In the genomic region with DNA sequence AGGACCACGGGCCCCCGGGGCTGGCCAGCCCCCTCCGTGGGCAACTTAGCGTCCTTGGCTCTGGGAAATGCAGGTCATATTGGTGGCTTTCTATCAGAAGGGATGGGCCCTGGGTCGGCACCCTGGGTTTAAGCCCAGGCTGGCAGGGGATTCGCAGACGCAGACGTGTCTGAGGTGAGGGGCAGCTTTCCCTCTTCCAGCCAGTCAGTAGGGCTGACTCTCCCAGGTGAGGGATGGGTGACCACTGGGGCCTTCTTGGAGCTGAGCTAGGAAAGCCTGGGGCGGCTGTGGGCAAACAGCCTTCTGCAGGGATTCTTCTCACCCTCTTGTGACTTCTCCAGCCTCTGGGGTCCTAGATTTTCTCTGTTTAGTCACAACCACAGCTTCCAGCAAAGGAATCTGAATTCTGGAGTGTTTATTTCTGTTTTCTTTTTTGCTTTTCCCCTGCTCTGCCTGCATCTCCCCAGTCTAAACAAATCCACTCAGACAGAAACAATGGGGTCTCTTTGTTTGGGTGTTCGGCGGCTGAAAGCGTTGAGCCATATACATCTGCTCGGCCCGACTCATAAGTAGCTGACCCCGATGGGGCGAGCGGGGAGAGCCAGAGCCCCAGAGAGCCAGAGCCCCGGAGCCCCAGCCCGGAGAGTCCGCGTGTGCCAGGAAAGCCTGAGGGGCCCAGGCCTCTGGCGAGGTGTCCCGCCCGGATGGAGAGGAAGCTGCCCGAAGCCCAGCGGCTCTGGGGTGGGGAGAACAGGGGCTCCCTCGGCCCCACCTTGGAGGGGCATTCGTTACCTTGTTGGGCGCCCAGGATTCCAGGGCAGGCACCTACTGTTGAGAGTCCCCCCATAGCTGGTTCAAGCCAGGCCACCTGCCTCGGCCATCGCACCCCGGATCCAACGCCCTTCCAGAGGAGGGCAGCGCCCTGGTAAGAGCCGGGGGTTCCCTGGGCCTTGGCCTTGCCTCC, we compare ENCODE assay signal across 14 cellular contexts. TPM values are rescaled to one million over a fixed set of nuclear protein-coding genes. Genes with fewer than 3 reads are reported as not detected.
DNase-seq lines count a peak whose midpoint lies in the region; ATAC-seq and TF ChIP-seq lines count a peak whose summit lies in the region.
"Had no signal": no experiment of that assay in that cellular context is flagged by ENCODE, and none has a peak within 500 bp of the region (broad histone marks: within the 10 kb centered on the region; RNA-seq: fewer than 3 reads in every experiment).

No MANE protein-coding gene starts in this region.

- no peak overlapping the region for H3K27ac ChIP-seq in SK-N-SH (ENCODE audit: low read depth in 2 of 2, low read length in 1 of 2)
- no peak overlapping the region for H3K27ac ChIP-seq in spleen
- H3K27ac ChIP-seq: gastrocnemius medialis had no signal

- DNase-seq in SK-N-SH (peak; percentile 49), LNCaP clone FGC (ENCODE audit: low read depth) (no peak), epithelial cell of proximal tubule (ENCODE audit: low read depth) (no peak), spleen (peak; percentile 65)
- DNase-seq: caudate nucleus, gastrocnemius medialis, NCI-H2171 had no signal

- peaks cover 20% of the 10 kb centered on the region for H4K20me1 ChIP-seq in SK-N-SH (ENCODE audit: insufficient read depth)

- ATAC-seq in SK-N-SH treated with all-trans-retinoic acid at 6 μM for 48 hours, result no peak
- ATAC-seq in GM18858 (IDR thresholded peaks at IDR 0.05; ENCODE audit: unreplicated experiment), result no peak
- no peak for ATAC-seq in GM21737 (IDR thresholded peaks at IDR 0.05; ENCODE audit: unreplicated experiment)
- no peak for ATAC-seq in GM21825 (IDR thresholded peaks at IDR 0.05; ENCODE audit: unreplicated experiment)
- ATAC-seq: gastrocnemius medialis had no signal

- intact Hi-C loops in spleen (cut with DNase I; ENCODE audit: low total_unique reads), result no loop called here

- POLR2A ChIA-PET in SK-N-SH (lab: Yijun Ruan, JAX), result no interaction called here

- CTCF ChIA-PET in SK-N-SH (lab: Yijun Ruan, JAX), result interaction anchor here (0.8 to 1.7 kb wide), 4 partner anchors 11 to 59 kb away, joined by 3 to 7 read pairs (median 4); partner anchors contain the start of gene NOM1

- H3K9me2 ChIP-seq in SK-N-SH, result no peaks in the 10 kb centered on the region

- no peak for TF ChIP-seq RAD21 in SK-N-SH (IDR thresholded peaks at IDR 0.05; ENCODE audit: low read length)

- no peaks in the 10 kb centered on the region for H3K79me2 ChIP-seq in SK-N-SH (ENCODE audit: insufficient read depth)

- peaks cover 3% of the 10 kb centered on the region for H3F3A ChIP-seq in SK-N-SH (replicated peaks; ENCODE audit: insufficient read depth)

- no peak overlapping the region for H2AFZ ChIP-seq in SK-N-SH (ENCODE audit: low read depth)

- no peak for TF ChIP-seq POLR2A in spleen (IDR thresholded peaks at IDR 0.05)

- H3K27me3 ChIP-seq in SK-N-SH (ENCODE audit: insufficient read depth) (peaks cover 96% of the 10 kb centered on the region), spleen (replicated peaks in 1 of 7) (peaks cover 16 to 98% (median 94%) of the 10 kb centered on the region in 7 donors)

- TF ChIP-seq CTCF in SK-N-SH (IDR thresholded peaks at IDR 0.05), result no peak
- no peak for TF ChIP-seq CTCF in LNCaP clone FGC (IDR thresholded peaks at IDR 0.05; ENCODE audit: control insufficient read depth, extremely low read depth, insufficient read depth)
- no peak for TF ChIP-seq CTCF in epithelial cell of proximal tubule (conservative IDR thresholded peaks at IDR 0.05; ENCODE audit: low read depth, low read length)
- TF ChIP-seq CTCF in spleen (IDR thresholded peaks at IDR 0.05 in 8 of 11, conservative IDR thresholded peaks at IDR 0.05 in 3 of 11), result no peak

- H3K4me1 ChIP-seq in SK-N-SH (ENCODE audit: control insufficient read depth in 1 of 2, insufficient read depth in 2 of 2, low read depth in 1 of 2, low read length in 1 of 2) (peaks cover 5 to 9% of the 10 kb centered on the region in 2 experiments; a peak in 3 of 4 replicates), spleen (peaks cover 11 to 75% (median 55%) of the 10 kb centered on the region in 6 donors)

- WGBS in SK-N-SH (ENCODE audit: low lambda C conversion rate), result 35% methylated on average over 27 of the region's 35 CpGs
- 4 to 10% (median 8%) methylated on average over 17 to 35 of the region's 35 CpGs for WGBS in spleen, 5 donors

- no peak overlapping the region for H3K4me3 ChIP-seq in SK-N-SH (ENCODE audit: low read depth in 2 of 2, low read length in 1 of 2)
- peak overlapping the region; percentile 77 for H3K4me3 ChIP-seq in LNCaP clone FGC (ENCODE audit: low read depth, low read length)
- H3K4me3 ChIP-seq in epithelial cell of proximal tubule (ENCODE audit: low read depth, low read length), result peak overlapping the region; percentile 52
- H3K4me3 ChIP-seq in spleen, result peak overlapping the region in 3 of 8 donors; percentile 21 to 79 (median 25)

- H3K4me2 ChIP-seq in SK-N-SH, result no peak overlapping the region

- H3K9ac ChIP-seq in SK-N-SH, result no peak overlapping the region

- H3K36me3 ChIP-seq in SK-N-SH (replicated peaks in 1 of 2; ENCODE audit: control insufficient read depth in 1 of 2, insufficient read depth in 2 of 2, low read length in 1 of 2), result no peaks in the 10 kb centered on the region
- H3K36me3 ChIP-seq in spleen, result no peaks in the 10 kb centered on the region
- H3K36me3 ChIP-seq: gastrocnemius medialis had no signal

- H3K9me3 ChIP-seq in SK-N-SH (no peaks in the 10 kb centered on the region), spleen (no peaks in the 10 kb centered on the region)
- H3K9me3 ChIP-seq: gastrocnemius medialis had no signal

- TF ChIP-seq EP300 in SK-N-SH (IDR thresholded peaks at IDR 0.05; ENCODE audit: borderline replicate concordance in 1 of 2, low read depth in 1 of 2, low read length in 1 of 2), result no peak

TF ChIP-seq in SK-N-SH, 30 proteins besides CTCF, POLR2A, EP300 and RAD21 (continues in another document):
- TF ChIP-seq TAF1 (IDR thresholded peaks at IDR 0.05; ENCODE audit: borderline replicate concordance, low read depth, low read length) (no peak), CHD2 (IDR thresholded peaks at IDR 0.05; ENCODE audit: low read length, partially characterized antibody) (no peak), RCOR1 (IDR thresholded peaks at IDR 0.05; ENCODE audit: low read length) (no peak), GATA2 (CRISPR knock-in tag; IDR thresholded peaks at IDR 0.05) (no peak)
- TF ChIP-seq, protein P1, sequence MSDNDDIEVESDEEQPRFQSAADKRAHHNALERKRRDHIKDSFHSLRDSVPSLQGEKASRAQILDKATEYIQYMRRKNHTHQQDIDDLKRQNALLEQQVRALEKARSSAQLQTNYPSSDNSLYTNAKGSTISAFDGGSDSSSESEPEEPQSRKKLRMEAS (IDR thresholded peaks at IDR 0.05; ENCODE audit: low read depth), result no peak
- TF ChIP-seq, protein P2, sequence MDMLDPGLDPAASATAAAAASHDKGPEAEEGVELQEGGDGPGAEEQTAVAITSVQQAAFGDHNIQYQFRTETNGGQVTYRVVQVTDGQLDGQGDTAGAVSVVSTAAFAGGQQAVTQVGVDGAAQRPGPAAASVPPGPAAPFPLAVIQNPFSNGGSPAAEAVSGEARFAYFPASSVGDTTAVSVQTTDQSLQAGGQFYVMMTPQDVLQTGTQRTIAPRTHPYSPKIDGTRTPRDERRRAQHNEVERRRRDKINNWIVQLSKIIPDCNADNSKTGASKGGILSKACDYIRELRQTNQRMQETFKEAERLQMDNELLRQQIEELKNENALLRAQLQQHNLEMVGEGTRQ (IDR thresholded peaks at IDR 0.05; ENCODE audit: borderline replicate concordance, low read depth, low read length), result no peak

TF ChIP-seq in SK-N-SH treated with all-trans-retinoic acid at 6 μM for 48 hours, 23 proteins besides CTCF, POLR2A, EP300 and RAD21:
- TF ChIP-seq OSR1 (CRISPR knock-in tag; IDR thresholded peaks at IDR 0.05) (no peak), ESRRG (CRISPR knock-in tag; IDR thresholded peaks at IDR 0.05) (no peak), PPARA (CRISPR knock-in tag; IDR thresholded peaks at IDR 0.05; ENCODE audit: borderline replicate concordance) (no peak)
- TF ChIP-seq, protein P3, sequence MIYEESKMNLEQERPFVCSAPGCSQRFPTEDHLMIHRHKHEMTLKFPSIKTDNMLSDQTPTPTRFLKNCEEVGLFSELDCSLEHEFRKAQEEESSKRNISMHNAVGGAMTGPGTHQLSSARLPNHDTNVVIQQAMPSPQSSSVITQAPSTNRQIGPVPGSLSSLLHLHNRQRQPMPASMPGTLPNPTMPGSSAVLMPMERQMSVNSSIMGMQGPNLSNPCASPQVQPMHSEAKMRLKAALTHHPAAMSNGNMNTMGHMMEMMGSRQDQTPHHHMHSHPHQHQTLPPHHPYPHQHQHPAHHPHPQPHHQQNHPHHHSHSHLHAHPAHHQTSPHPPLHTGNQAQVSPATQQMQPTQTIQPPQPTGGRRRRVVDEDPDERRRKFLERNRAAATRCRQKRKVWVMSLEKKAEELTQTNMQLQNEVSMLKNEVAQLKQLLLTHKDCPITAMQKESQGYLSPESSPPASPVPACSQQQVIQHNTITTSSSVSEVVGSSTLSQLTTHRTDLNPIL (CRISPR knock-in tag; IDR thresholded peaks at IDR 0.05; ENCODE audit: low read depth), result no peak
TF ChIP-seq in SK-N-SH treated with all-trans-retinoic acid at 6 μM for 48 hours: peak in this region for 0.

RNA-seq across cellular contexts. Expression of gene MNX1, which starts 2.0 kb away (rescaled TPM):
- polyA plus RNA-seq in SK-N-SH (2012; rRNA removed) (not detected in 2 replicates), spleen (not detected)
- not detected in 2 replicates for polyA plus RNA-seq in SK-N-SH (2012; cell fraction: cytosol; rRNA removed)
- not detected in 2 replicates for polyA plus RNA-seq in SK-N-SH (2012; cell fraction: nucleus; rRNA removed)
- total RNA-seq in epithelial cell of proximal tubule (2.1 and 4.6 TPM in 2 replicates), spleen (under 1 TPM in 1 of 7 donors, not detected in 6; 0.85 TPM)
- total RNA-seq: urinary bladder had no signal
- polyA plus RNA-seq: AG04450, neural cell, urinary bladder had no signal

RNA-seq across cellular contexts. Expression of gene NOM1, which starts 59.0 kb away (rescaled TPM):
- polyA plus RNA-seq in SK-N-SH (2012; rRNA removed) (18.1 and 21.2 TPM in 2 replicates), spleen (10 to 100 TPM in 1 of 3 donors, 1 to 10 TPM in 2; 4.5 to 11.0 (median 5.7) TPM)
- polyA plus RNA-seq in SK-N-SH (2012; cell fraction: cytosol; rRNA removed), result 9.9 and 11.3 TPM in 2 replicates
- 53.1 and 72.3 TPM in 2 replicates for polyA plus RNA-seq in SK-N-SH (2012; cell fraction: nucleus; rRNA removed)
- total RNA-seq in epithelial cell of proximal tubule (8.9 and 17.7 TPM in 2 replicates), spleen (10 to 100 TPM; 19.9 to 31.1 (median 25.0) TPM)

Comparison
In these comparisons a context has a peak if more than half of its experiments do, and no peak if none do; other contexts are left out.
1. DNase-seq: peak in SK-N-SH (single experiment) and spleen (single experiment); none in LNCaP clone FGC (single experiment) and epithelial cell of proximal tubule (single experiment).
2. H3K4me3 ChIP-seq: peak in LNCaP clone FGC (single experiment) and epithelial cell of proximal tubule (single experiment); none in SK-N-SH (0 of 2).